15 cellular contexts compared by ENCODE assay signal in genomic region chr11:46247090-46247489, GRCh38. TPM values are rescaled to one million over a fixed set of nuclear protein-coding genes. Genes with fewer than 3 reads are reported as not detected.
DNase-seq lines count a peak whose midpoint lies in the region; ATAC-seq, FAIRE-seq and TF ChIP-seq lines count a peak whose summit lies in the region.
"Had no signal": no experiment of that assay in that cellular context is flagged by ENCODE, and none has a peak within 500 bp of the region (broad histone marks: within the 10 kb centered on the region; RNA-seq: fewer than 3 reads in every experiment).

No MANE protein-coding gene starts in this region.

- no peak overlapping the region for H4K5ac ChIP-seq in H1 (ENCODE audit: insufficient read length, low read depth, low read length)

- peak; percentile 47 for DNase-seq in ELR (ENCODE audit: low read depth)
- DNase-seq in NCI-H226 = peak; percentile 81
- no peak for DNase-seq in H1 (ENCODE audit: low read depth in 1 of 2, low spot score in 2 of 2)
- no peak for DNase-seq in trophoblast cell
- DNase-seq in activated naive CD4-positive, alpha-beta T cell treated with anti-CD3 and anti-CD28 coated beads, Interleukin-2, amount 50 U/mL, for 72 hours (ENCODE audit: low spot score in 2 of 2) = no peak
- DNase-seq in NCI-H2196 treated with DMSO at 0.1 percent for 48 hours (lab: John Stamatoyannopoulos, UW; ENCODE audit: unreplicated experiment) = no peak
- no peak for DNase-seq in activated CD8-positive, alpha-beta T cell treated with anti-CD3 and anti-CD28 coated beads, Interleukin-2, amount 10 ng/mL, durations not matched to agents 7 days and 5 days
- no peak for DNase-seq in spleen
- DNase-seq: ovary, substantia nigra had no signal

- H2BK20ac ChIP-seq in H1 (ENCODE audit: low read length) = no peak overlapping the region

- H2BK5ac ChIP-seq in H1 (ENCODE audit: low read depth, low read length) = no peak overlapping the region
- H2BK5ac ChIP-seq in trophoblast cell (ENCODE audit: low read depth, low read length, poor library complexity) = no peak overlapping the region

- no peak overlapping the region for H2BK120ac ChIP-seq in H1 (replicated peaks; ENCODE audit: low read depth, low read length)
- no peak overlapping the region for H2BK120ac ChIP-seq in trophoblast cell (ENCODE audit: insufficient read depth, low read length, poor library complexity)

- no peak for FAIRE-seq in H1 (lab: Jason Lieb, UNC)
- FAIRE-seq: HTR-8/SVneo had no signal

- no peak overlapping the region for H3K4me3 ChIP-seq in H1 (ENCODE audit: extremely low read depth in 1 of 4, insufficient read depth in 2 of 4, low read depth in 3 of 4, low read length in 4 of 4)
- no peak overlapping the region for H3K4me3 ChIP-seq in trophoblast cell (ENCODE audit: low read depth, low read length)
- no peak overlapping the region for H3K4me3 ChIP-seq in spleen
- H3K4me3 ChIP-seq: BLaER1, gastrocnemius medialis, ovary had no signal

- WGBS in H1 (ENCODE audit: extremely low coverage in 1 of 2, insufficient coverage in 1 of 2, insufficient read length in 1 of 2, insufficient replicate concordance in 2 of 2, low coverage in 1 of 2, low lambda C conversion rate in 2 of 2, missing lambda C conversion rate in 1 of 2), 2 experiments = 83% methylated on average over 9 of the region's 9 CpGs; no CpG with 5 or more reads in 1 of the 2 experiments
- WGBS in trophoblast cell (ENCODE audit: extremely low coverage, insufficient coverage, insufficient read length) = no CpG with 5 or more reads among the region's 9 CpGs
- WGBS in spleen, 5 donors = 89 to 94% (median 92%) methylated on average over 9 of the region's 9 CpGs

- H3K36me3 ChIP-seq in H1 (ENCODE audit: control insufficient read depth in 2 of 4, insufficient read depth in 4 of 4, low read length in 3 of 4) (no peaks in the 10 kb centered on the region), trophoblast cell (ENCODE audit: control insufficient read depth in 1 of 2, insufficient read depth in 2 of 2, low read length in 2 of 2) (no peaks in the 10 kb centered on the region), spleen (no peaks in the 10 kb centered on the region)
- H3K36me3 ChIP-seq: BLaER1, gastrocnemius medialis, ovary had no signal

- H2AK5ac ChIP-seq in H1 (ENCODE audit: low read depth, low read length) (no peak overlapping the region), trophoblast cell (ENCODE audit: low read length) (peak overlapping the region; percentile 77)

- intact Hi-C loops in spleen (cut with DNase I; ENCODE audit: low total_unique reads) = no loop called here

- H3K4ac ChIP-seq in H1 (replicated peaks; ENCODE audit: insufficient read length, low read depth, low read length) (no peak overlapping the region), trophoblast cell (ENCODE audit: low read depth, low read length) (no peak overlapping the region)

- CTCF ChIA-PET in H1 (lab: Charles Lee; ENCODE audit: partially characterized antibody) = interaction anchor here (1.1 to 21.7 kb wide), 7 partner anchors 8 to 121 kb away, joined by 3 to 858 read pairs (median 5); partner anchors contain the start of gene CREB3L1
- CTCF ChIA-PET in activated CD8-positive, alpha-beta T cell treated with anti-CD3 and anti-CD28 coated beads, Interleukin-2, amount 10 ng/mL, durations not matched to agents 7 days and 5 days (lab: Charles Lee) = no interaction called here

- no peak overlapping the region for H3K14ac ChIP-seq in H1 (ENCODE audit: insufficient read length)
- H3K14ac ChIP-seq in trophoblast cell (ENCODE audit: low read length) = no peak overlapping the region

- no peaks in the 10 kb centered on the region for H3K79me2 ChIP-seq in H1 (ENCODE audit: control insufficient read depth in 1 of 2, insufficient read depth in 2 of 2, low read length in 2 of 2)
- peaks cover 5% of the 10 kb centered on the region for H3K79me2 ChIP-seq in trophoblast cell (ENCODE audit: control insufficient read depth, insufficient read depth, low read length, poor library complexity)

- H3K9me3 ChIP-seq in H1 (ENCODE audit: insufficient read depth in 2 of 2, low read depth in 1 of 2, low read length in 1 of 2) (no peaks in the 10 kb centered on the region; a peak in 1 of 4 replicates), trophoblast cell (ENCODE audit: insufficient read depth, low read depth, low read length) (no peaks in the 10 kb centered on the region), spleen (no peaks in the 10 kb centered on the region)
- H3K9me3 ChIP-seq: BLaER1, gastrocnemius medialis, ovary had no signal

- no peak for TF ChIP-seq RAD21 in H1 (IDR thresholded peaks at IDR 0.05 in 1 of 2, conservative IDR thresholded peaks at IDR 0.05 in 1 of 2; ENCODE audit: low read depth in 2 of 2, low read length in 2 of 2)

- H2BK12ac ChIP-seq in H1 (ENCODE audit: low read depth, low read length) (peak overlapping the region; percentile 51; the same call in 1 of the 2 replicates), trophoblast cell (ENCODE audit: low read length) (peak overlapping the region; percentile 79)

- H4K8ac ChIP-seq in H1 (ENCODE audit: extremely low read depth, insufficient read depth, low read length) (no peak overlapping the region), trophoblast cell (ENCODE audit: low read depth, low read length) (no peak overlapping the region)

- no peaks in the 10 kb centered on the region for H3K27me3 ChIP-seq in H1 (replicated peaks in 1 of 4; ENCODE audit: control insufficient read depth in 3 of 4, extremely low read depth in 1 of 4, insufficient read depth in 3 of 4, low read length in 3 of 4)
- no peaks in the 10 kb centered on the region for H3K27me3 ChIP-seq in trophoblast cell (ENCODE audit: insufficient read depth, low read length)
- no peaks in the 10 kb centered on the region for H3K27me3 ChIP-seq in spleen (replicated peaks in 1 of 7)
- H3K27me3 ChIP-seq: BLaER1, gastrocnemius medialis, ovary had no signal

- TF ChIP-seq POLR2A in H1 (IDR thresholded peaks at IDR 0.05; ENCODE audit: control extremely low read depth in 1 of 2, low read depth in 2 of 2, low read length in 2 of 2) (no peak), spleen (IDR thresholded peaks at IDR 0.05) (no peak)

- no peak overlapping the region for H3K27ac ChIP-seq in H1 (ENCODE audit: low read depth, low read length)
- H3K27ac ChIP-seq in trophoblast cell (ENCODE audit: low read depth, low read length) = no peak overlapping the region
- no peak overlapping the region for H3K27ac ChIP-seq in spleen
- H3K27ac ChIP-seq: BLaER1, ovary had no signal

- POLR2A ChIA-PET in H1 (lab: Charles Lee; ENCODE audit: partially characterized antibody) = interaction anchor here (5.0 kb wide), 1 partner anchor 49 kb away, joined by 41 read pairs; no protein-coding TSS in a partner anchor
- POLR2A ChIA-PET in activated CD8-positive, alpha-beta T cell treated with anti-CD3 and anti-CD28 coated beads, Interleukin-2, amount 10 ng/mL, durations not matched to agents 7 days and 5 days (lab: Charles Lee) = no interaction called here

- H3K23ac ChIP-seq in H1 (ENCODE audit: insufficient read length) (no peak overlapping the region), trophoblast cell (ENCODE audit: low read length) (no peak overlapping the region)

- no peaks in the 10 kb centered on the region for H3K9me3 Mint-ChIP-seq in activated naive CD4-positive, alpha-beta T cell treated with anti-CD3 and anti-CD28 coated beads, Interleukin-2, amount 50 U/mL, for 72 hours
- H3K9me3 Mint-ChIP-seq in activated CD8-positive, alpha-beta T cell treated with anti-CD3 and anti-CD28 coated beads, Interleukin-2, amount 10 ng/mL, durations not matched to agents 7 days and 5 days (ENCODE audit: insufficient read depth) = no peaks in the 10 kb centered on the region
- H3K9me3 Mint-ChIP-seq: activated CD4-positive, alpha-beta memory T cell treated with anti-CD3 and anti-CD28 coated beads for 36 hours had no signal

- H3K4me1 Mint-ChIP-seq in activated CD8-positive, alpha-beta T cell treated with anti-CD3 and anti-CD28 coated beads, Interleukin-2, amount 10 ng/mL, durations not matched to agents 7 days and 5 days (ENCODE audit: low read depth) = peaks cover 21% of the 10 kb centered on the region

- H3K27ac Mint-ChIP-seq in activated naive CD4-positive, alpha-beta T cell treated with anti-CD3 and anti-CD28 coated beads, Interleukin-2, amount 50 U/mL, for 72 hours = no peak overlapping the region
- no peak overlapping the region for H3K27ac Mint-ChIP-seq in activated CD8-positive, alpha-beta T cell treated with anti-CD3 and anti-CD28 coated beads, Interleukin-2, amount 10 ng/mL, durations not matched to agents 7 days and 5 days
- H3K27ac Mint-ChIP-seq: activated CD4-positive, alpha-beta memory T cell treated with anti-CD3 and anti-CD28 coated beads for 36 hours had no signal

- H3K4me2 ChIP-seq in H1 (ENCODE audit: insufficient read depth in 1 of 2, low read depth in 2 of 2, low read length in 2 of 2) (no peak overlapping the region), trophoblast cell (ENCODE audit: low read length) (no peak overlapping the region)
- H3K4me2 ChIP-seq: BLaER1 had no signal

- peaks cover 5% of the 10 kb centered on the region for H3K23me2 ChIP-seq in H1 (ENCODE audit: low read depth, low read length)

- H3K27me3 Mint-ChIP-seq in activated CD8-positive, alpha-beta T cell treated with anti-CD3 and anti-CD28 coated beads, Interleukin-2, amount 10 ng/mL, durations not matched to agents 7 days and 5 days (ENCODE audit: low read depth) = no peaks in the 10 kb centered on the region
- H3K27me3 Mint-ChIP-seq: activated CD4-positive, alpha-beta memory T cell treated with anti-CD3 and anti-CD28 coated beads for 36 hours had no signal

- H3K9ac ChIP-seq in H1 (replicated peaks in 1 of 4; ENCODE audit: extremely low read depth in 1 of 4, low read depth in 3 of 4, low read length in 3 of 4) (no peak overlapping the region), trophoblast cell (ENCODE audit: low read length) (no peak overlapping the region)
- H3K9ac ChIP-seq: BLaER1 had no signal

- TF ChIP-seq CTCF in H1 (IDR thresholded peaks at IDR 0.05; ENCODE audit: control extremely low read depth in 1 of 3, insufficient read depth in 1 of 3, low read depth in 1 of 3, low read length in 3 of 3) = no peak
- no peak for TF ChIP-seq CTCF in spleen (IDR thresholded peaks at IDR 0.05 in 8 of 11, conservative IDR thresholded peaks at IDR 0.05 in 3 of 11)

- no peaks in the 10 kb centered on the region for H3K36me3 Mint-ChIP-seq in activated naive CD4-positive, alpha-beta T cell treated with anti-CD3 and anti-CD28 coated beads, Interleukin-2, amount 50 U/mL, for 72 hours
- H3K36me3 Mint-ChIP-seq in activated CD8-positive, alpha-beta T cell treated with anti-CD3 and anti-CD28 coated beads, Interleukin-2, amount 10 ng/mL, durations not matched to agents 7 days and 5 days (ENCODE audit: low read depth) = no peaks in the 10 kb centered on the region
- H3K36me3 Mint-ChIP-seq: activated CD4-positive, alpha-beta memory T cell treated with anti-CD3 and anti-CD28 coated beads for 36 hours had no signal

- H4K91ac ChIP-seq in H1 (replicated peaks; ENCODE audit: insufficient read length, low read length) = no peak overlapping the region
- no peak overlapping the region for H4K91ac ChIP-seq in trophoblast cell (ENCODE audit: low read depth, low read length)

- peak overlapping the region; percentile 45; the same call in 1 of the 2 replicates for H2AFZ ChIP-seq in H1 (ENCODE audit: low read length)
- no peak overlapping the region for H2AFZ ChIP-seq in trophoblast cell (ENCODE audit: insufficient read depth, low read length, poor library complexity)

- H3K4me1 ChIP-seq in H1 (replicated peaks in 1 of 4; ENCODE audit: control insufficient read depth in 3 of 4, insufficient read depth in 4 of 4, low read length in 3 of 4) (peaks cover 3 to 11% (median 5%) of the 10 kb centered on the region in 4 experiments; a peak in 6 of 7 replicates), trophoblast cell (ENCODE audit: control insufficient read depth in 1 of 2, insufficient read depth in 2 of 2, low read length in 2 of 2) (peaks cover 17 to 18% of the 10 kb centered on the region in 2 experiments), spleen (peaks cover 0 to 20% (median 16%) of the 10 kb centered on the region in 6 donors)

- no peak overlapping the region for H3K56ac ChIP-seq in H1 (replicated peaks; ENCODE audit: insufficient read length, low read depth, low read length)

- no peaks in the 10 kb centered on the region for H3K79me1 ChIP-seq in H1 (ENCODE audit: low read depth, low read length)
- H3K79me1 ChIP-seq in trophoblast cell (ENCODE audit: low read length) = peaks cover 19% of the 10 kb centered on the region

- H3K4me3 Mint-ChIP-seq in activated CD8-positive, alpha-beta T cell treated with anti-CD3 and anti-CD28 coated beads, Interleukin-2, amount 10 ng/mL, durations not matched to agents 7 days and 5 days = no peak overlapping the region
- H3K4me3 Mint-ChIP-seq: activated CD4-positive, alpha-beta memory T cell treated with anti-CD3 and anti-CD28 coated beads for 36 hours had no signal

- no peak for ATAC-seq in activated naive CD4-positive, alpha-beta T cell treated with anti-CD3 and anti-CD28 coated beads, Interleukin-2, amount 50 U/mL, for 72 hours
- no peak for ATAC-seq in activated CD8-positive, alpha-beta T cell treated with anti-CD3 and anti-CD28 coated beads, Interleukin-2, amount 10 ng/mL, durations not matched to agents 7 days and 5 days
- ATAC-seq: gastrocnemius medialis had no signal

- no peaks in the 10 kb centered on the region for H4K20me1 ChIP-seq in H1 (replicated peaks in 1 of 2; ENCODE audit: control insufficient read depth in 1 of 2, insufficient read depth in 2 of 2, low read length in 2 of 2)
- H4K20me1 ChIP-seq: BLaER1 had no signal

- peak overlapping the region; percentile 11; the same call in 1 of the 2 replicates for H2BK15ac ChIP-seq in H1 (ENCODE audit: low read length)

- TF ChIP-seq EP300 in H1 (IDR thresholded peaks at IDR 0.05; ENCODE audit: borderline replicate concordance in 1 of 2, low read depth in 2 of 2, low read length in 2 of 2) = no peak

- H4K12ac ChIP-seq in trophoblast cell (ENCODE audit: low read depth, low read length) = no peak overlapping the region

- H3K18ac ChIP-seq in H1 (ENCODE audit: extremely low read depth, low read length) = no peak overlapping the region
- no peak overlapping the region for H3K18ac ChIP-seq in trophoblast cell (ENCODE audit: low read length)

RNA-seq across cellular contexts. Expression of gene CREB3L1, which starts 30.4 kb away (rescaled TPM):
- 12.7 and 13.7 TPM in 2 replicates for total RNA-seq in H1 (2021; fragmentation: NEBNext Ultra II Directional; extraction: Animal tissue kit (Norgen Biotek cat#: 25700))
- 4.1 and 6.5 TPM in 2 replicates for polyA plus RNA-seq in H1 (2011; rRNA removed)
- 1.8 TPM for polyA plus RNA-seq in H1 (2011; cell fraction: cytosol; rRNA removed)
- polyA plus RNA-seq in H1 (2011; cell fraction: nucleus; rRNA removed) = 5.0 TPM
- 10.0 to 16.5 TPM (median 14.4 TPM) in 4 replicates for polyA plus RNA-seq in H1 (2012, experiment 1 of 2)
- 13.8 TPM for polyA plus RNA-seq in H1 (2012, experiment 2 of 2)
- polyA plus RNA-seq in H1 (2013, experiment 1 of 2) = 19.3 TPM
- 23.2 TPM for polyA plus RNA-seq in H1 (2013, experiment 2 of 2)
- polyA minus RNA-seq in H1 (2011; rRNA and poly(A)+ RNA removed) = 2.3 and 5.3 TPM in 2 replicates
- 8.2 TPM for polyA minus RNA-seq in H1 (2011; cell fraction: cytosol; rRNA and poly(A)+ RNA removed)
- 5.3 TPM for polyA minus RNA-seq in H1 (2011; cell fraction: nucleus; rRNA and poly(A)+ RNA removed)
- polyA plus RNA-seq in trophoblast cell (2013) = 53.7 and 54.2 TPM in 2 replicates
- total RNA-seq in activated naive CD4-positive, alpha-beta T cell treated with anti-CD3 and anti-CD28 coated beads, Interleukin-2, amount 50 U/mL, for 72 hours = under 1 TPM; 0.14 to 0.61 TPM
- total RNA-seq in activated CD8-positive, alpha-beta T cell treated with anti-CD3 and anti-CD28 coated beads, Interleukin-2, amount 10 ng/mL, durations not matched to agents 7 days and 5 days = not detected
- 1 to 10 TPM; 2.0 to 8.9 (median 5.0) TPM for total RNA-seq in spleen
- 1 to 10 TPM in 2 of 3 donors, under 1 TPM in 1; 0.28 to 1.4 (median 1.1) TPM for polyA plus RNA-seq in spleen
- total RNA-seq: activated CD4-positive, alpha-beta memory T cell treated with anti-CD3 and anti-CD28 coated beads for 36 hours; SK-MEL-5 had no signal

Comparison
In these comparisons a context has a peak if more than half of its experiments do, and no peak if none do; other contexts are left out.
1. DNase-seq: peak in ELR (single experiment) and NCI-H226 (single experiment); none in H1 (0 of 2), trophoblast cell (0 of 2), activated naive CD4-positive, alpha-beta T cell treated with anti-CD3 and anti-CD28 coated beads, Interleukin-2, amount 50 U/mL, for 72 hours (0 of 2), NCI-H2196 treated with DMSO at 0.1 percent for 48 hours (single experiment), activated CD8-positive, alpha-beta T cell treated with anti-CD3 and anti-CD28 coated beads, Interleukin-2, amount 10 ng/mL, durations not matched to agents 7 days and 5 days (single experiment) and spleen (single experiment).